1 cellular context compared by ENCODE assay signal in the genomic region with DNA sequence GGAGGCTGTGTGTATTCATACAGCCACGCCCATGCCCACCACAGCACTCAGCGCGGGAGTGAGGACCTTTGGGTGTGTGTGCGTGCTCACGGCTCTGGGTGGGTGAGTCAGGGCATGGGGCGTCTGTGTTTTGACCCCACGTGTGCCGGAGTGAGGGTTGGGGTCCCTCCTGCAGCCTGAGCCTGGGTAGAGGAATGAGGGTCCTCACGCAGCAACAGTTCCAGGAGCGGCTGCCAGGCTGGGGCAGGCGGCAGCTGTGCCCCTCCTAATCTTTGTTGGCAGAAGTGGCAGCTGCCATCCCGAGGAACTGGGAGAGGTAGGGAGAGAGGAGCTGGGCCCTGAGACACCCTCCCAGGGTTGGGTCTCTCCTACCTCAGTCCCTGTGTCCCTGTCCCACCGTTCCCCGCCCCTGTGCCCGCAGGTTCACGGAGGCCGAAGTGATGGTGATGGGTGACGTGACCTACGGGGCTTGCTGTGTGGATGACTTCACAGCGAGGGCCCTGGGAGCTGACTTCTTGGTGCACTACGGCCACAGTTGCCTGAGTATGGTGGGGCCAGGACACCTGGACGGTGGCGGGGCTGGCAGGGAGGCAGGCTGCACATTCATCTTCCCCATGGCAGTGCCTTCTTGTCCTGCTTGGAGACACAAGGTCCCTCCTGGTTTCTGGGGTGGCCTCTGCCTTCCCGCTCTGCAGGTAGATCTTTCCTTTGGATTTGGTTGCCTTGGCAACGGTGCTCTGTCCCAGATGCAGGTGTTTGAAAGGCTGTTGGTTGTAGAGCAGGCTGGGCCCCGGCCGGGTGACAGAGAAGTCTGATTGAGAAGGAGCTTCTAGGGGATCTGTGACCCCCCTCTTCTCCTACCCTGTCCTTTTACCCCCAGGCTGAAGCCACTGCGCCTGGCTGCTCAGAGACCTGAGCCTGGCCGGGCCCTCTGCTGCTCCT.
TF ChIP-seq lines count a peak whose summit lies in the region.

No MANE protein-coding gene starts in this region.

TF ChIP-seq in GM23338, 12 proteins besides CTCF, POLR2A, EP300 and RAD21:
- no peak for TF ChIP-seq EZH2 (IDR thresholded peaks at IDR 0.05; ENCODE audit: low read depth, unreplicated experiment)
- no peak for TF ChIP-seq POLR2AphosphoS5 (IDR thresholded peaks at IDR 0.05; ENCODE audit: low read depth)
- TF ChIP-seq ZNF331 (CRISPR knock-in tag; IDR thresholded peaks at IDR 0.05; ENCODE audit: low read depth): no peak
- TF ChIP-seq NANOG (IDR thresholded peaks at IDR 0.05; ENCODE audit: borderline replicate concordance): no peak
- TF ChIP-seq CREB1 (CRISPR knock-in tag; IDR thresholded peaks at IDR 0.05; ENCODE audit: low read depth): no peak
- TF ChIP-seq, protein P1, sequence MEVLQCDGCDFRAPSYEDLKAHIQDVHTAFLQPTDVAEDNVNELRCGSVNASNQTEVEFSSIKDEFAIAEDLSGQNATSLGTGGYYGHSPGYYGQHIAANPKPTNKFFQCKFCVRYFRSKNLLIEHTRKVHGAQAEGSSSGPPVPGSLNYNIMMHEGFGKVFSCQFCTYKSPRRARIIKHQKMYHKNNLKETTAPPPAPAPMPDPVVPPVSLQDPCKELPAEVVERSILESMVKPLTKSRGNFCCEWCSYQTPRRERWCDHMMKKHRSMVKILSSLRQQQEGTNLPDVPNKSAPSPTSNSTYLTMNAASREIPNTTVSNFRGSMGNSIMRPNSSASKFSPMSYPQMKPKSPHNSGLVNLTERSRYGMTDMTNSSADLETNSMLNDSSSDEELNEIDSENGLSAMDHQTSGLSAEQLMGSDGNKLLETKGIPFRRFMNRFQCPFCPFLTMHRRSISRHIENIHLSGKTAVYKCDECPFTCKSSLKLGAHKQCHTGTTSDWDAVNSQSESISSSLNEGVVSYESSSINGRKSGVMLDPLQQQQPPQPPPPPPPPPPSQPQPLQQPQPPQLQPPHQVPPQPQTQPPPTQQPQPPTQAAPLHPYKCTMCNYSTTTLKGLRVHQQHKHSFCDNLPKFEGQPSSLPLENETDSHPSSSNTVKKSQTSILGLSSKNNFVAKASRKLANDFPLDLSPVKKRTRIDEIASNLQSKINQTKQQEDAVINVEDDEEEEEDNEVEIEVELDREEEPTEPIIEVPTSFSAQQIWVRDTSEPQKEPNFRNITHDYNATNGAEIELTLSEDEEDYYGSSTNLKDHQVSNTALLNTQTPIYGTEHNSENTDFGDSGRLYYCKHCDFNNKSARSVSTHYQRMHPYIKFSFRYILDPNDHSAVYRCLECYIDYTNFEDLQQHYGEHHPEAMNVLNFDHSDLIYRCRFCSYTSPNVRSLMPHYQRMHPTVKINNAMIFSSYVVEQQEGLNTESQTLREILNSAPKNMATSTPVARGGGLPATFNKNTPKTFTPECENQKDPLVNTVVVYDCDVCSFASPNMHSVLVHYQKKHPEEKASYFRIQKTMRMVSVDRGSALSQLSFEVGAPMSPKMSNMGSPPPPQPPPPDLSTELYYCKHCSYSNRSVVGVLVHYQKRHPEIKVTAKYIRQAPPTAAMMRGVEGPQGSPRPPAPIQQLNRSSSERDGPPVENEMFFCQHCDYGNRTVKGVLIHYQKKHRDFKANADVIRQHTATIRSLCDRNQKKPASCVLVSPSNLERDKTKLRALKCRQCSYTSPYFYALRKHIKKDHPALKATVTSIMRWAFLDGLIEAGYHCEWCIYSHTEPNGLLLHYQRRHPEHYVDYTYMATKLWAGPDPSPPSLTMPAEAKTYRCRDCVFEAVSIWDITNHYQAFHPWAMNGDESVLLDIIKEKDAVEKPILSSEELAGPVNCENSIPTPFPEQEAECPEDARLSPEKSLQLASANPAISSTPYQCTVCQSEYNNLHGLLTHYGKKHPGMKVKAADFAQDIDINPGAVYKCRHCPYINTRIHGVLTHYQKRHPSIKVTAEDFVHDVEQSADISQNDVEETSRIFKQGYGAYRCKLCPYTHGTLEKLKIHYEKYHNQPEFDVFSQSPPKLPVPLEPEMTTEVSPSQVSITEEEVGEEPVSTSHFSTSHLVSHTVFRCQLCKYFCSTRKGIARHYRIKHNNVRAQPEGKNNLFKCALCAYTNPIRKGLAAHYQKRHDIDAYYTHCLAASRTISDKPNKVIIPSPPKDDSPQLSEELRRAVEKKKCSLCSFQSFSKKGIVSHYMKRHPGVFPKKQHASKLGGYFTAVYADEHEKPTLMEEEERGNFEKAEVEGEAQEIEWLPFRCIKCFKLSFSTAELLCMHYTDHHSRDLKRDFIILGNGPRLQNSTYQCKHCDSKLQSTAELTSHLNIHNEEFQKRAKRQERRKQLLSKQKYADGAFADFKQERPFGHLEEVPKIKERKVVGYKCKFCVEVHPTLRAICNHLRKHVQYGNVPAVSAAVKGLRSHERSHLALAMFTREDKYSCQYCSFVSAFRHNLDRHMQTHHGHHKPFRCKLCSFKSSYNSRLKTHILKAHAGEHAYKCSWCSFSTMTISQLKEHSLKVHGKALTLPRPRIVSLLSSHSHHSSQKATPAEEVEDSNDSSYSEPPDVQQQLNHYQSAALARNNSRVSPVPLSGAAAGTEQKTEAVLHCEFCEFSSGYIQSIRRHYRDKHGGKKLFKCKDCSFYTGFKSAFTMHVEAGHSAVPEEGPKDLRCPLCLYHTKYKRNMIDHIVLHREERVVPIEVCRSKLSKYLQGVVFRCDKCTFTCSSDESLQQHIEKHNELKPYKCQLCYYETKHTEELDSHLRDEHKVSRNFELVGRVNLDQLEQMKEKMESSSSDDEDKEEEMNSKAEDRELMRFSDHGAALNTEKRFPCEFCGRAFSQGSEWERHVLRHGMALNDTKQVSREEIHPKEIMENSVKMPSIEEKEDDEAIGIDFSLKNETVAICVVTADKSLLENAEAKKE (CRISPR knock-in tag; IDR thresholded peaks at IDR 0.05): no peak
- no peak for TF ChIP-seq ETS1 (IDR thresholded peaks at IDR 0.05)
- TF ChIP-seq REST (IDR thresholded peaks at IDR 0.05; ENCODE audit: unreplicated experiment): no peak
